In genomic region chr17:58657962-58658803, GRCh38 we compare ENCODE assay signal across 8 cellular contexts. TPM values are rescaled to one million over a fixed set of nuclear protein-coding genes. Genes with fewer than 3 reads are reported as not detected.
A peak's percentile ranks its signal among the peaks of the same experiment; 100 is the strongest.
DNase-seq lines count a peak whose midpoint lies in the region; ATAC-seq and TF ChIP-seq lines count a peak whose summit lies in the region.
"Not testable (repeated sequence)": the region's sequence is repeated elsewhere in the genome, so short reads cannot be mapped to it uniquely, and the experiment has no call there.

No MANE protein-coding gene starts in this region.

- POLR2A ChIA-PET in T-cell (lab: Charles Lee) = interaction anchor here (0.6 to 3.2 kb wide), 4 partner anchors 27 to 1734 kb away, joined by 3 to 29 read pairs (median 6); partner anchors contain the start of gene USP32 (in 1 of the 2)

- intact Hi-C loops in transverse colon (cut with DNase I; ENCODE audit: low total_unique reads) = not testable (repeated sequence)

- peak in 1 of 4 experiments; percentile 15 for ATAC-seq in T-cell (replicated peaks in 1 of 4)
- peak; percentile 4 to 57 for ATAC-seq in activated naive CD4-positive, alpha-beta T cell treated with anti-CD3 and anti-CD28 coated beads, Interleukin-2, amount 50 U/mL, for 72 hours

- not testable (repeated sequence) for H4K12ac ChIP-seq in trophoblast cell (ENCODE audit: low read depth, low read length)

- not testable (repeated sequence) for H4K91ac ChIP-seq in trophoblast cell (ENCODE audit: low read depth, low read length)

- 60 to 62% methylated on average over 9 to 10 of the region's 10 CpGs for WGBS in endodermal cell (ENCODE audit: insufficient coverage in 1 of 2, insufficient read length in 1 of 2), 2 experiments
- WGBS in liver = 75% methylated on average over 10 of the region's 10 CpGs
- no CpG with 5 or more reads among the region's 10 CpGs for WGBS in trophoblast cell (ENCODE audit: extremely low coverage, insufficient coverage, insufficient read length)
- 24 to 55% methylated on average over 5 to 10 of the region's 10 CpGs for WGBS in transverse colon (ENCODE audit: low coverage in 1 of 2), 2 donors

- TF ChIP-seq EP300 in transverse colon (IDR thresholded peaks at IDR 0.05; ENCODE audit: low read depth) = not testable (repeated sequence)

- H3K36me3 ChIP-seq in Loucy (ENCODE audit: insufficient read depth, low read length); endodermal cell (ENCODE audit: control insufficient read depth, insufficient read depth, low read length); liver (ENCODE audit: control insufficient read depth in 4 of 4, insufficient read depth in 3 of 4, low read depth in 1 of 4, low read length in 3 of 4); trophoblast cell (ENCODE audit: control insufficient read depth in 1 of 2, insufficient read depth in 2 of 2, low read length in 2 of 2); transverse colon: not testable (repeated sequence)

- not testable (repeated sequence) for H3K4ac ChIP-seq in trophoblast cell (ENCODE audit: low read depth, low read length)

- H3K27ac Mint-ChIP-seq in T-cell = peak overlapping the region; percentile 96 to 100
- peak overlapping the region; percentile 96 to 100 for H3K27ac Mint-ChIP-seq in activated naive CD4-positive, alpha-beta T cell treated with anti-CD3 and anti-CD28 coated beads, Interleukin-2, amount 50 U/mL, for 72 hours
- peak overlapping the region; percentile 62 for H3K27ac Mint-ChIP-seq in endodermal cell

- not testable (repeated sequence) for H3K79me1 ChIP-seq in trophoblast cell (ENCODE audit: low read length)

- not testable (repeated sequence) for TF ChIP-seq CTCF in Loucy (conservative IDR thresholded peaks at IDR 0.05; ENCODE audit: low read length); endodermal cell (conservative IDR thresholded peaks at IDR 0.05); liver (IDR thresholded peaks at IDR 0.05; ENCODE audit: low read depth, low read length, missing input control); transverse colon (IDR thresholded peaks at IDR 0.05)

- H3K4me2 ChIP-seq in Loucy (ENCODE audit: low read depth, low read length, poor library complexity, severe bottlenecking) (peak overlapping the region; percentile 53), trophoblast cell (ENCODE audit: low read length) (peak overlapping the region; percentile 50)

- in situ Hi-C loops in transverse colon (cut with MboI; ENCODE audit: low pct_ligation_motif_present in 1 of 4, low pct_unique_long_range_greater_than_20kb in 1 of 4, low sequenced_read_pairs in 3 of 4) = not testable (repeated sequence)

- not testable (repeated sequence) for H3K14ac ChIP-seq in trophoblast cell (ENCODE audit: low read length)

- H3K27ac ChIP-seq in endodermal cell (ENCODE audit: low read depth, low read length) (peak overlapping the region; percentile 100), liver (ENCODE audit: low read depth in 1 of 2, low read length in 2 of 2) (peak overlapping the region; percentile 86 to 87), transverse colon (peak overlapping the region; percentile 52 to 85 (median 64))
- not testable (repeated sequence) for H3K27ac ChIP-seq in trophoblast cell (ENCODE audit: low read depth, low read length)

- not testable (repeated sequence) for H3K9me2 ChIP-seq in Loucy (replicated peaks; ENCODE audit: low read depth, low read length)

- H3K9me3 Mint-ChIP-seq in T-cell; activated naive CD4-positive, alpha-beta T cell treated with anti-CD3 and anti-CD28 coated beads, Interleukin-2, amount 50 U/mL, for 72 hours; endodermal cell: not testable (repeated sequence)

- H3K4me1 Mint-ChIP-seq in T-cell = peaks cover 19 to 25% (median 20%) of the 10 kb centered on the region in 3 donors
- H3K4me1 Mint-ChIP-seq in endodermal cell = not testable (repeated sequence)

- not testable (repeated sequence) for TF ChIP-seq POLR2A in transverse colon (IDR thresholded peaks at IDR 0.05)

- H2BK120ac ChIP-seq in trophoblast cell (ENCODE audit: insufficient read depth, low read length, poor library complexity) = not testable (repeated sequence)

- not testable (repeated sequence) for H2BK12ac ChIP-seq in trophoblast cell (ENCODE audit: low read length)

- not testable (repeated sequence) for H3K23ac ChIP-seq in trophoblast cell (ENCODE audit: low read length)

- not testable (repeated sequence) for H2BK5ac ChIP-seq in trophoblast cell (ENCODE audit: low read depth, low read length, poor library complexity)

- H3K4me3 ChIP-seq in Loucy (ENCODE audit: low read length, poor library complexity, severe bottlenecking) (peak overlapping the region; percentile 25), transverse colon (peak overlapping the region in 2 of 4 donors; percentile 28 to 48)
- H3K4me3 ChIP-seq in endodermal cell (ENCODE audit: low read length); liver (ENCODE audit: low read depth in 1 of 3, low read length in 3 of 3); trophoblast cell (ENCODE audit: low read depth, low read length): not testable (repeated sequence)

- H2AFZ ChIP-seq in Loucy (ENCODE audit: low read length); trophoblast cell (ENCODE audit: insufficient read depth, low read length, poor library complexity): not testable (repeated sequence)

- H3K4me3 Mint-ChIP-seq in T-cell (peak overlapping the region; percentile 78 to 87 (median 79)), endodermal cell (peak overlapping the region; percentile 48)

- peak overlapping the region; percentile 24 for H3K9ac ChIP-seq in Loucy (ENCODE audit: low read depth, low read length, poor library complexity, severe bottlenecking)
- not testable (repeated sequence) for H3K9ac ChIP-seq in endodermal cell (ENCODE audit: extremely low read depth, low read length, poor library complexity, severe bottlenecking); liver (ENCODE audit: low read depth in 1 of 2, low read length in 2 of 2); trophoblast cell (ENCODE audit: low read length)

- not testable (repeated sequence) for H3K27me3 Mint-ChIP-seq in T-cell; endodermal cell (ENCODE audit: insufficient read depth)

- H4K20me1 ChIP-seq in Loucy (ENCODE audit: insufficient read depth, low read length, poor library complexity, severe bottlenecking) = not testable (repeated sequence)

- H4K8ac ChIP-seq in trophoblast cell (ENCODE audit: low read depth, low read length) = not testable (repeated sequence)

- not testable (repeated sequence) for H3K9me3 ChIP-seq in Loucy (ENCODE audit: insufficient read depth, low read depth, low read length); endodermal cell (ENCODE audit: control insufficient read depth, low read length); liver (ENCODE audit: control insufficient read depth in 4 of 4, low read length in 3 of 4); trophoblast cell (ENCODE audit: insufficient read depth, low read depth, low read length); transverse colon

- H3K36me3 Mint-ChIP-seq in T-cell; activated naive CD4-positive, alpha-beta T cell treated with anti-CD3 and anti-CD28 coated beads, Interleukin-2, amount 50 U/mL, for 72 hours; endodermal cell (ENCODE audit: low read depth): not testable (repeated sequence)

- not testable (repeated sequence) for TF ChIP-seq RAD21 in liver (IDR thresholded peaks at IDR 0.05)

- DNase-seq in ELR (ENCODE audit: low read depth) (peak; percentile 76), T-cell (peak in 3 of 34 experiments; percentile 3 to 14 (median 6)), endodermal cell (peak; percentile 63), trophoblast cell (peak; percentile 26 to 57)
- peak in 1 of 2 donors; percentile 49 for DNase-seq in activated naive CD4-positive, alpha-beta T cell treated with anti-CD3 and anti-CD28 coated beads, Interleukin-2, amount 50 U/mL, for 72 hours (ENCODE audit: low spot score in 2 of 2)
- DNase-seq in transverse colon = not testable (repeated sequence)

- not testable (repeated sequence) for H3K27me3 ChIP-seq in Loucy (ENCODE audit: insufficient read depth, low read length, poor library complexity, severe bottlenecking); endodermal cell (ENCODE audit: control insufficient read depth, insufficient read depth, low read length, poor library complexity, severe bottlenecking); liver (ENCODE audit: control insufficient read depth in 4 of 4, insufficient read depth in 4 of 4, low read length in 3 of 4); trophoblast cell (ENCODE audit: insufficient read depth, low read length); transverse colon

- not testable (repeated sequence) for H3K79me2 ChIP-seq in Loucy (ENCODE audit: insufficient read depth, low read length); trophoblast cell (ENCODE audit: control insufficient read depth, insufficient read depth, low read length, poor library complexity)

- not testable (repeated sequence) for H3K18ac ChIP-seq in trophoblast cell (ENCODE audit: low read length)

- H2AK5ac ChIP-seq in trophoblast cell (ENCODE audit: low read length) = not testable (repeated sequence)

- CTCF ChIA-PET in T-cell (lab: Charles Lee) = interaction anchor here (0.7 to 1.5 kb wide), 3 partner anchors 15 to 27 kb away, joined by 3 to 14 read pairs (median 8); no protein-coding TSS in a partner anchor

- not testable (repeated sequence) for H3K4me1 ChIP-seq in Loucy (ENCODE audit: insufficient read depth, low read length, poor library complexity, severe bottlenecking); endodermal cell (ENCODE audit: control insufficient read depth, insufficient read depth, low read length); liver (ENCODE audit: control insufficient read depth in 4 of 4, insufficient read depth in 4 of 4, low read length in 3 of 4); trophoblast cell (ENCODE audit: control insufficient read depth in 1 of 2, insufficient read depth in 2 of 2, low read length in 2 of 2); transverse colon

- H3F3A ChIP-seq in Loucy (ENCODE audit: low read depth) = not testable (repeated sequence)

RNA-seq across cellular contexts. Expression of gene TEX14, which starts 33.7 kb away (rescaled TPM):
- total RNA-seq in T-cell (1 to 10 TPM in 1 of 5 donors, under 1 TPM in 4; 0.59 to 1.2 (median 0.73) TPM), endodermal cell (under 1 TPM; 0.09 to 0.18 TPM), liver (under 1 TPM; 0.14 to 0.17 TPM), transverse colon (under 1 TPM in 1 of 4 donors, not detected in 3; 0.27 TPM)
- total RNA-seq in activated naive CD4-positive, alpha-beta T cell treated with anti-CD3 and anti-CD28 coated beads, Interleukin-2, amount 50 U/mL, for 72 hours = under 1 TPM; 0.18 to 0.98 TPM
- polyA plus RNA-seq in endodermal cell (2013, experiment 1 of 2) = 0.32 TPM
- 0.62 TPM for polyA plus RNA-seq in endodermal cell (2013, experiment 2 of 2)
- under 1 TPM; 0.01 to 0.13 TPM for polyA plus RNA-seq in liver
- polyA plus RNA-seq in trophoblast cell (2013) = 0.50 and 0.62 TPM in 2 replicates

RNA-seq across cellular contexts. Expression of gene RAD51C, which starts 34.2 kb away (rescaled TPM):
- total RNA-seq in T-cell (10 to 100 TPM; 10.9 to 28.4 (median 18.1) TPM), endodermal cell (10 to 100 TPM; 18.0 to 26.5 TPM), liver (10 to 100 TPM in 1 of 2 donors, 1 to 10 TPM in 1; 8.8 to 22.2 TPM), transverse colon (10 to 100 TPM in 2 of 4 donors, 1 to 10 TPM in 2; 4.9 to 37.0 (median 9.2) TPM)
- 10 to 100 TPM; 73.7 to 85.5 TPM for total RNA-seq in activated naive CD4-positive, alpha-beta T cell treated with anti-CD3 and anti-CD28 coated beads, Interleukin-2, amount 50 U/mL, for 72 hours
- polyA plus RNA-seq in endodermal cell (2013, experiment 1 of 2) = 26.4 TPM
- polyA plus RNA-seq in endodermal cell (2013, experiment 2 of 2) = 29.8 TPM
- polyA plus RNA-seq in liver = 10 to 100 TPM in 1 of 2 donors, 1 to 10 TPM in 1; 6.9 to 16.2 TPM
- 19.0 and 22.8 TPM in 2 replicates for polyA plus RNA-seq in trophoblast cell (2013)
